Comparison of ENCODE assay signal across 1 cellular context in genomic region chr4:133802741-133803140, GRCh38.
TF ChIP-seq lines count a peak whose summit lies in the region.

No MANE protein-coding gene starts in this region.

TF ChIP-seq in endothelial cell of umbilical vein, 7 proteins besides CTCF, POLR2A, EP300 and RAD21:
- TF ChIP-seq FOS (IDR thresholded peaks at IDR 0.05; ENCODE audit: borderline replicate concordance, insufficient read depth, low read length) (peak; percentile 55), JUN (IDR thresholded peaks at IDR 0.05; ENCODE audit: borderline replicate concordance, insufficient read depth, insufficient read length, low read depth) (no peak), GATA2 (IDR thresholded peaks at IDR 0.05; ENCODE audit: insufficient read depth, insufficient read length, low read depth, low read length) (peak; percentile 27)
TF ChIP-seq in endothelial cell of umbilical vein: peak in this region for 2.
